Comparison of ENCODE assay signal across 13 cellular contexts in the genomic region with DNA sequence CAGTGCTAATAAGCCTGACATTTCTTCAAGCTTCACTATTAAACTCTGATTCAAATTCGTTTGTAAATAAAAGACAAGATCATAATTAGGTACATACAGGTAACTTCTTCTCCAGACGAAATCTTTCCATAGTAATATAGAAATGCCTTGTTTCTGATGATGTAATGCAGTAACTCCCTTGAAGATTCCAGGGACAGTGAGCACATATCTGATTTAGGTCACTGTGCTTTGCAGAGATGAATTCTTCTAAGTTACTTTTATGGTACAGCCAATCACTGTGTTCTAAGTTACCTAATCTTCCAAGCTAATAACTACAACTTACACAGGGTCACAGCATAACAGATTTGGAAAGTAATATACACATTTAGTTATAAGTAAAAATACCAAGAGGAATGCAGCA.
"Had no signal": no experiment of that assay in that cellular context is flagged by ENCODE, and none has a peak within 500 bp of the region (broad histone marks: within the 10 kb centered on the region; RNA-seq: fewer than 3 reads in every experiment).

No MANE protein-coding gene starts in this region.

- H3K27me3 Mint-ChIP-seq: activated naive CD8-positive, alpha-beta T cell treated with anti-CD3 and anti-CD28 coated beads for 36 hours; memory B cell; T-helper 17 cell had no signal

- ATAC-seq: left lung, T-helper 17 cell had no signal

- H3K9me3 ChIP-seq: breast epithelium, left lung, thyroid gland, vagina had no signal

- H3K36me3 ChIP-seq: breast epithelium, left lung, thyroid gland, vagina had no signal

- H3K4me1 ChIP-seq: breast epithelium, left lung, thyroid gland had no signal

- H3K27ac Mint-ChIP-seq: activated naive CD8-positive, alpha-beta T cell treated with anti-CD3 and anti-CD28 coated beads for 36 hours; memory B cell; nephron; T-helper 17 cell had no signal

- H3K4me3 Mint-ChIP-seq: activated naive CD8-positive, alpha-beta T cell treated with anti-CD3 and anti-CD28 coated beads for 36 hours; memory B cell; nephron; T-helper 17 cell had no signal

- H3K4me3 ChIP-seq: breast epithelium, left lung, thyroid gland, vagina had no signal

- DNase-seq: activated CD4-positive, alpha-beta T cell treated with anti-CD3 and anti-CD28 coated beads, Interleukin-2, amount 50 U/mL, for 1 hour; activated effector memory CD4-positive, alpha-beta T cell treated with anti-CD3 and anti-CD28 coated beads, Interleukin-2, amount 50 U/mL, for 16 hours; activated naive CD8-positive, alpha-beta T cell treated with anti-CD3 and anti-CD28 coated beads for 36 hours; aorta; left lung; stimulated activated CD4-positive, alpha-beta T cell treated with anti-CD3 and anti-CD28 coated beads, Interleukin-15, amount 100 ng/mL, for 24 hours; stimulated activated CD4-positive, alpha-beta T cell treated with anti-CD3 and anti-CD28 coated beads, Interleukin-4, amount 100 ng/mL, for 24 hours; T-helper 17 cell; thyroid gland had no signal

- H3K27me3 ChIP-seq: breast epithelium, left lung, thyroid gland, vagina had no signal

- H3K9me3 Mint-ChIP-seq: activated naive CD8-positive, alpha-beta T cell treated with anti-CD3 and anti-CD28 coated beads for 36 hours; memory B cell had no signal

- H3K27ac ChIP-seq: breast epithelium, left lung, thyroid gland, vagina had no signal
